ENCODE assay signal across 8 cellular contexts in the genomic region with DNA sequence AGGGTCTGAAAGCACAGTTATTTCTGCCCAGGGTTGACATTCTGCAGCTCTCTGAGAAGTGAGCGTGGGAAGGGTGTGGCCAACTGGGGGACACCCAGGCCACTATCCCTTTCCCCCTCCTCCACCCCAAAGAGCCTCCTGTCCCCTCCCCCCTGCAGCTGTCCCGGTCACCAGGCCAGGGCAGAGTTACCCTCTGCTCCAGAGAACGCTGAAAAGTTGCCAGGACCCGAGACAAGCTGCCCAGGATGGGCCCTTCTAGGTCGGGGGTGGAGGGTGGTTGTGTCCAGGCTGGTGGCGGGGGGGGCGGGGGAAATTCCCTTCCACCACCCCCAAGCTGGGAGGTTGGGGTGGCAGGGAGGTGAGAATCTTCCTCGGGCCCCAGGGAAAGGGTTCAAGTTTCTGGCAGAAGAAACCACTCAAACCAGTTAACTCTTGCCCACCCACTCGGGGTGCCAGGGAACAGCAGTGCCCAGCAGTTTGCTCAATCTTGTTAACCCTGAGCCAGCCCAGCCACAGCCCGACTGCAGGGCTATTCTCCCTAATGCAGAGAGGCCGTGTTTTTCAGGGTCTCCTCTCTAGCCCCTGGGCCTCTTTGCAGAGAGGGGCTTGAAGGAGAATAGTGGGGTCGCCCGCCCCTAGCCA. TPM values are rescaled to one million over a fixed set of nuclear protein-coding genes. Genes with fewer than 3 reads are reported as not detected.
DNase-seq lines count a peak whose midpoint lies in the region; ATAC-seq, FAIRE-seq and TF ChIP-seq lines count a peak whose summit lies in the region.

No MANE protein-coding gene starts in this region.

- H3K4me3 ChIP-seq in Karpas-422 (ENCODE audit: low read length) (peak overlapping the region; percentile 69), astrocyte (ENCODE audit: insufficient read depth, low read depth, low read length) (peak overlapping the region; percentile 97), kidney epithelial cell (ENCODE audit: low read depth, low read length) (peak overlapping the region; percentile 50), stomach (peak overlapping the region; percentile 52 to 60 (median 60))

- H3K4me1 Mint-ChIP-seq in astrocyte (ENCODE audit: low read depth, unreplicated experiment): peaks cover 11% of the 10 kb centered on the region

- H3K9me3 Mint-ChIP-seq in astrocyte (ENCODE audit: unreplicated experiment): no peaks in the 10 kb centered on the region

- H3K4me2 ChIP-seq in Karpas-422 (ENCODE audit: low read depth, low read length, poor library complexity, severe bottlenecking) (peak overlapping the region; percentile 86), astrocyte (ENCODE audit: low read length) (peak overlapping the region; percentile 93)

- peak in 11 of 14 donors; percentile 15 to 62 (median 41) for DNase-seq in C1 segment of cervical spinal cord (lab: John Stamatoyannopoulos, UW)
- DNase-seq in Karpas-422: peak; percentile 55
- DNase-seq in astrocyte (ENCODE audit: low read depth): no peak
- DNase-seq in kidney epithelial cell (ENCODE audit: low read depth): no peak
- no peak for DNase-seq in stomach
- no peak for DNase-seq in KG1 (lab: John Stamatoyannopoulos, UW)

- H3K4me3 Mint-ChIP-seq in astrocyte (ENCODE audit: unreplicated experiment): peak overlapping the region; percentile 85

- no peak for FAIRE-seq in astrocyte (lab: Jason Lieb, UNC)

- TF ChIP-seq POLR2A in stomach (IDR thresholded peaks at IDR 0.05): no peak

- H2AFZ ChIP-seq in Karpas-422 (ENCODE audit: low read length) (no peak overlapping the region), astrocyte (ENCODE audit: low read depth, low read length) (no peak overlapping the region)

- no peaks in the 10 kb centered on the region for H3K9me3 ChIP-seq in Karpas-422 (ENCODE audit: low read length)
- H3K9me3 ChIP-seq in astrocyte (ENCODE audit: insufficient read depth, low read depth, low read length): no peaks in the 10 kb centered on the region
- no peaks in the 10 kb centered on the region for H3K9me3 ChIP-seq in stomach

- no peaks in the 10 kb centered on the region for H3K27me3 Mint-ChIP-seq in astrocyte (ENCODE audit: low read depth, unreplicated experiment)

- TF ChIP-seq EP300 in stomach (IDR thresholded peaks at IDR 0.05): no peak

- peaks cover 34% of the 10 kb centered on the region for H3K4me1 ChIP-seq in Karpas-422 (ENCODE audit: low read length)
- peaks cover 22% of the 10 kb centered on the region for H3K4me1 ChIP-seq in astrocyte (ENCODE audit: insufficient read depth, low read length)
- peaks cover 32 to 77% (median 62%) of the 10 kb centered on the region in 4 donors for H3K4me1 ChIP-seq in stomach

- peaks cover under 1% of the 10 kb centered on the region for H3K36me3 Mint-ChIP-seq in astrocyte (ENCODE audit: low read depth, unreplicated experiment)

- no peak for ATAC-seq in HG03439 (IDR thresholded peaks at IDR 0.05; ENCODE audit: unreplicated experiment)
- no peak for ATAC-seq in GM19324 (IDR thresholded peaks at IDR 0.05; ENCODE audit: low FRiP score, unreplicated experiment)

- no peaks in the 10 kb centered on the region for H3K79me2 ChIP-seq in Karpas-422 (ENCODE audit: low read length)
- H3K79me2 ChIP-seq in astrocyte (ENCODE audit: insufficient read depth, low read length): peaks cover 28% of the 10 kb centered on the region

- H4K20me1 ChIP-seq in Karpas-422 (ENCODE audit: insufficient read depth, low read depth, low read length): no peaks in the 10 kb centered on the region
- peaks cover 50% of the 10 kb centered on the region for H4K20me1 ChIP-seq in astrocyte (ENCODE audit: insufficient read depth, low read length)

- peak overlapping the region; percentile 79 for H3K27ac Mint-ChIP-seq in astrocyte (ENCODE audit: unreplicated experiment)

- TF ChIP-seq CTCF in astrocyte (IDR thresholded peaks at IDR 0.05; ENCODE audit: insufficient read depth, low read depth, low read length): no peak
- TF ChIP-seq CTCF in kidney epithelial cell (IDR thresholded peaks at IDR 0.05; ENCODE audit: insufficient read depth, low read length, poor library complexity, severe bottlenecking): no peak
- no peak for TF ChIP-seq CTCF in stomach (IDR thresholded peaks at IDR 0.05)

- H3K27ac ChIP-seq in Karpas-422 (ENCODE audit: low read length) (peak overlapping the region; percentile 85), astrocyte (ENCODE audit: low read depth, low read length) (peak overlapping the region; percentile 79), stomach (peak overlapping the region; percentile 88 to 94 (median 94))

- WGBS in stomach, 5 donors: 4 to 23% (median 17%) methylated on average over 12 to 13 of the region's 13 CpGs

- H3K9ac ChIP-seq in Karpas-422 (ENCODE audit: low read length): peak overlapping the region; percentile 75
- H3K9ac ChIP-seq in astrocyte (ENCODE audit: low read length): peak overlapping the region; percentile 90

- no peaks in the 10 kb centered on the region for H3K9me2 ChIP-seq in Karpas-422 (replicated peaks; ENCODE audit: insufficient read depth, low read length)

- H3K36me3 ChIP-seq in Karpas-422 (ENCODE audit: insufficient read depth, low read length) (no peaks in the 10 kb centered on the region), astrocyte (ENCODE audit: insufficient read depth, low read length) (peaks cover 17% of the 10 kb centered on the region), kidney epithelial cell (ENCODE audit: control insufficient read depth, insufficient read depth, low read length) (peaks cover 2% of the 10 kb centered on the region), stomach (peaks cover 3 to 21% (median 10%) of the 10 kb centered on the region in 4 donors)

- no peaks in the 10 kb centered on the region for H3K27me3 ChIP-seq in Karpas-422 (ENCODE audit: low read length)
- H3K27me3 ChIP-seq in astrocyte (ENCODE audit: insufficient read depth, low read length): no peaks in the 10 kb centered on the region
- H3K27me3 ChIP-seq in kidney epithelial cell (ENCODE audit: control insufficient read depth, insufficient read depth, low read length): no peaks in the 10 kb centered on the region
- no peaks in the 10 kb centered on the region for H3K27me3 ChIP-seq in stomach

- intact Hi-C loops in stomach (cut with DNase I; ENCODE audit: low total_unique reads): no loop called here

RNA-seq across cellular contexts. Expression of a gene that starts 0.6 kb away (rescaled TPM):
- 288 and 308 TPM in 2 replicates for total RNA-seq in Karpas-422 (2014; rRNA removed; shearing (Covaris generic); ENCODE audit: low replicate concordance)
- total RNA-seq in astrocyte (240 and 260 TPM in 2 replicates), kidney epithelial cell (500 and 806 TPM in 2 replicates), stomach (100 to 1,000 TPM; 235 to 490 (median 312) TPM)
- 1,000 to 10,000 TPM in 1 of 3 donors, 100 to 1,000 TPM in 2; 596 to 1,435 (median 703) TPM for polyA plus RNA-seq in stomach

RNA-seq across cellular contexts. Expression of a gene that starts 10.1 kb away (rescaled TPM):
- total RNA-seq in Karpas-422 (2014; rRNA removed; shearing (Covaris generic); ENCODE audit: low replicate concordance): 12.3 and 48.1 TPM in 2 replicates
- 17.9 and 18.1 TPM in 2 replicates for total RNA-seq in astrocyte
- 46.2 and 59.0 TPM in 2 replicates for total RNA-seq in kidney epithelial cell
- total RNA-seq in stomach: 10 to 100 TPM in 4 of 5 donors, 1 to 10 TPM in 1; 9.3 to 64.6 (median 41.5) TPM
- 10 to 100 TPM; 26.6 to 35.4 (median 35.2) TPM for polyA plus RNA-seq in stomach

RNA-seq across cellular contexts. Expression of a gene that starts 17.5 kb away (rescaled TPM):
- 75.3 and 78.9 TPM in 2 replicates for total RNA-seq in Karpas-422 (2014; rRNA removed; shearing (Covaris generic); ENCODE audit: low replicate concordance)
- total RNA-seq in astrocyte: 18.9 and 22.4 TPM in 2 replicates
- total RNA-seq in kidney epithelial cell: 13.3 and 14.3 TPM in 2 replicates
- total RNA-seq in stomach: 10 to 100 TPM in 1 of 5 donors, 1 to 10 TPM in 4; 2.9 to 72.1 (median 5.4) TPM
- 10 to 100 TPM in 1 of 3 donors, 1 to 10 TPM in 2; 6.4 to 11.8 (median 8.1) TPM for polyA plus RNA-seq in stomach

RNA-seq across cellular contexts. Expression of a gene that starts 20.8 kb away (rescaled TPM):
- 14.6 and 45.6 TPM in 2 replicates for total RNA-seq in Karpas-422 (2014; rRNA removed; shearing (Covaris generic); ENCODE audit: low replicate concordance)
- total RNA-seq in astrocyte (40.6 and 41.5 TPM in 2 replicates), kidney epithelial cell (62.8 and 68.9 TPM in 2 replicates), stomach (100 to 1,000 TPM in 2 of 5 donors, 10 to 100 TPM in 3; 70.0 to 355 (median 90.6) TPM)
- polyA plus RNA-seq in stomach: 10 to 100 TPM; 30.6 to 87.8 (median 70.2) TPM

RNA-seq across cellular contexts. Expression of a gene that starts 36.6 kb away (rescaled TPM):
- total RNA-seq in Karpas-422 (2014; rRNA removed; shearing (Covaris generic); ENCODE audit: low replicate concordance): 43.2 and 50.4 TPM in 2 replicates
- total RNA-seq in astrocyte: 26.5 and 31.6 TPM in 2 replicates
- 5.0 and 10.4 TPM in 2 replicates for total RNA-seq in kidney epithelial cell
- 100 to 1,000 TPM in 1 of 5 donors, 10 to 100 TPM in 1, 1 to 10 TPM in 2, not detected in 1; 1.6 to 135 (median 7.3) TPM for total RNA-seq in stomach
- polyA plus RNA-seq in stomach: 10 to 100 TPM in 1 of 3 donors, 1 to 10 TPM in 2; 8.7 to 12.8 (median 9.5) TPM

Comparison
In these comparisons a context has a peak if more than half of its experiments do, and no peak if none do; other contexts are left out.
1. DNase-seq: peak in C1 segment of cervical spinal cord (11 of 14) and Karpas-422 (single experiment); none in astrocyte (single experiment), kidney epithelial cell (single experiment), stomach (single experiment) and KG1 (single experiment).
2. Peak in every context shown above with its lines, with median percentiles within 50 percentile points of each other: H3K27ac ChIP-seq and H3K4me3 ChIP-seq.